In genomic region chr7:144908943-144909556, GRCh38 we compare ENCODE assay signal across 27 cellular contexts.
DNase-seq lines count a peak whose midpoint lies in the region; ATAC-seq and TF ChIP-seq lines count a peak whose summit lies in the region.
"Had no signal": no experiment of that assay in that cellular context is flagged by ENCODE, and none has a peak within 500 bp of the region (broad histone marks: within the 10 kb centered on the region; RNA-seq: fewer than 3 reads in every experiment).

No MANE protein-coding gene starts in this region.

- H3F3A ChIP-seq in neural progenitor cell (ENCODE audit: low read depth): no peaks in the 10 kb centered on the region

- H3K4me2 ChIP-seq in neural progenitor cell: no peak overlapping the region

- no peaks in the 10 kb centered on the region for H3K9me3 Mint-ChIP-seq in neural progenitor cell
- H3K9me3 Mint-ChIP-seq: activated naive CD8-positive, alpha-beta T cell treated with anti-CD3 and anti-CD28 coated beads for 36 hours; stimulated activated effector memory CD8-positive, alpha-beta T cell treated with anti-CD3 and anti-CD28 coated beads, Interleukin-12 subunit alpha, Interleukin-12 subunit beta, amount 100 ng/mL, for 72 hours had no signal

- H3K36me3 Mint-ChIP-seq in neural progenitor cell: no peaks in the 10 kb centered on the region
- H3K36me3 Mint-ChIP-seq: activated naive CD8-positive, alpha-beta T cell treated with anti-CD3 and anti-CD28 coated beads for 36 hours; stimulated activated effector memory CD8-positive, alpha-beta T cell treated with anti-CD3 and anti-CD28 coated beads, Interleukin-12 subunit alpha, Interleukin-12 subunit beta, amount 100 ng/mL, for 72 hours had no signal

- TF ChIP-seq CTCF in neural progenitor cell (IDR thresholded peaks at IDR 0.05): no peak
- no peak for TF ChIP-seq CTCF in esophagus squamous epithelium (IDR thresholded peaks at IDR 0.05)
- no peak for TF ChIP-seq CTCF in dorsolateral prefrontal cortex (IDR thresholded peaks at IDR 0.05 in 54 of 56, conservative IDR thresholded peaks at IDR 0.05 in 2 of 56; ENCODE audit: low read depth in 1 of 56, partially characterized antibody in 56 of 56)

- WGBS in esophagus squamous epithelium, 2 donors: 63 to 64% methylated on average over 4 of the region's 4 CpGs

- no peaks in the 10 kb centered on the region for H3K79me2 ChIP-seq in neural progenitor cell (ENCODE audit: low read depth)

- H3K4me3 Mint-ChIP-seq in neural progenitor cell: no peak overlapping the region
- H3K4me3 Mint-ChIP-seq: activated CD8-positive, alpha-beta T cell treated with anti-CD3 and anti-CD28 coated beads, Interleukin-2, amount 10 ng/mL, durations not matched to agents 7 days and 5 days; activated naive CD8-positive, alpha-beta T cell treated with anti-CD3 and anti-CD28 coated beads for 36 hours; stimulated activated effector memory CD8-positive, alpha-beta T cell treated with anti-CD3 and anti-CD28 coated beads, Interleukin-12 subunit alpha, Interleukin-12 subunit beta, amount 100 ng/mL, for 72 hours had no signal

- H3K4me1 Mint-ChIP-seq in neural progenitor cell: peaks cover 29% of the 10 kb centered on the region

- ATAC-seq in GM18498 (IDR thresholded peaks at IDR 0.05; ENCODE audit: unreplicated experiment): peak; percentile 18
- peak; percentile 10 for ATAC-seq in HG02885 (IDR thresholded peaks at IDR 0.05; ENCODE audit: poor library complexity, unreplicated experiment)
- no peak for ATAC-seq in HG03159 (IDR thresholded peaks at IDR 0.05; ENCODE audit: unreplicated experiment)
- ATAC-seq: activated CD8-positive, alpha-beta T cell treated with anti-CD3 and anti-CD28 coated beads, Interleukin-2, amount 10 ng/mL, durations not matched to agents 7 days and 5 days; left cardiac atrium; stimulated activated effector memory CD8-positive, alpha-beta T cell treated with anti-CD3 and anti-CD28 coated beads, Interleukin-12 subunit alpha, Interleukin-12 subunit beta, amount 100 ng/mL, for 72 hours had no signal

- no peak for TF ChIP-seq POLR2A in esophagus squamous epithelium (IDR thresholded peaks at IDR 0.05)

- no peaks in the 10 kb centered on the region for H3K27me3 Mint-ChIP-seq in neural progenitor cell (ENCODE audit: insufficient read depth, low read depth)
- H3K27me3 Mint-ChIP-seq: activated naive CD8-positive, alpha-beta T cell treated with anti-CD3 and anti-CD28 coated beads for 36 hours had no signal

- peak overlapping the region; percentile 35 for H3K27ac Mint-ChIP-seq in neural progenitor cell
- H3K27ac Mint-ChIP-seq: activated CD8-positive, alpha-beta T cell treated with anti-CD3 and anti-CD28 coated beads, Interleukin-2, amount 10 ng/mL, durations not matched to agents 7 days and 5 days; activated naive CD8-positive, alpha-beta T cell treated with anti-CD3 and anti-CD28 coated beads for 36 hours had no signal

- H3K27ac ChIP-seq in neural progenitor cell: no peak overlapping the region
- no peak overlapping the region for H3K27ac ChIP-seq in esophagus squamous epithelium
- H3K27ac ChIP-seq in dorsolateral prefrontal cortex: no peak overlapping the region
- H3K27ac ChIP-seq: SJSA1 had no signal

- H3K9me3 ChIP-seq in neural progenitor cell (ENCODE audit: low read depth): no peaks in the 10 kb centered on the region
- H3K9me3 ChIP-seq in esophagus squamous epithelium: no peaks in the 10 kb centered on the region
- H3K9me3 ChIP-seq: BE2C, SJSA1 had no signal

- peak; percentile 54 for DNase-seq in ecto neural progenitor cell (ENCODE audit: low spot score)
- peak; percentile 32 for DNase-seq in neural progenitor cell (ENCODE audit: low spot score)
- no peak for DNase-seq in NCI-H526 treated with DMSO at 0.1 percent for 48 hours (lab: John Stamatoyannopoulos, UW)
- DNase-seq in esophagus squamous epithelium (lab: John Stamatoyannopoulos, UW): no peak
- no peak for DNase-seq in dorsolateral prefrontal cortex
- DNase-seq: activated CD4-positive, CD25-positive, alpha-beta regulatory T cell treated with anti-CD3 and anti-CD28 coated beads, Interleukin-2, amount 50 U/mL, for 72 hours; activated CD8-positive, alpha-beta T cell treated with anti-CD3 and anti-CD28 coated beads, Interleukin-2, amount 10 ng/mL, durations not matched to agents 7 days and 5 days; activated effector memory CD4-positive, alpha-beta T cell treated with Interleukin-2 at 50 U/mL for 16 hours; activated naive CD8-positive, alpha-beta T cell treated with anti-CD3 and anti-CD28 coated beads for 36 hours; activated T-cell treated with anti-CD3 and anti-CD28 coated beads for 4 hours; BE2C; central memory CD4-positive, alpha-beta T cell; dermis blood vessel endothelial cell; DND-41; left cardiac atrium; mesenchymal stem cell; NCI-H2029; NCI-H446; NK-92 treated with Interleukin-12 subunit alpha and Interleukin-12 subunit beta, amount 100 ng/mL, for 24 hours; occipital lobe; substantia nigra; T-helper 1 cell had no signal

- H3K36me3 ChIP-seq in neural progenitor cell (no peaks in the 10 kb centered on the region), esophagus squamous epithelium (no peaks in the 10 kb centered on the region)
- H3K36me3 ChIP-seq: BE2C, SJSA1 had no signal

- no peak overlapping the region for H2AFZ ChIP-seq in neural progenitor cell (replicated peaks)

- H4K20me1 ChIP-seq in neural progenitor cell (ENCODE audit: low read depth): no peaks in the 10 kb centered on the region

- H3K4me3 ChIP-seq in neural progenitor cell (no peak overlapping the region), esophagus squamous epithelium (no peak overlapping the region), dorsolateral prefrontal cortex (no peak overlapping the region)
- H3K4me3 ChIP-seq: SJSA1 had no signal

- H3K4me1 ChIP-seq in neural progenitor cell: peaks cover 18% of the 10 kb centered on the region
- no peaks in the 10 kb centered on the region for H3K4me1 ChIP-seq in esophagus squamous epithelium
- H3K4me1 ChIP-seq: BE2C, SJSA1 had no signal

- H3K9ac ChIP-seq in neural progenitor cell: no peak overlapping the region

- intact Hi-C loops in esophagus squamous epithelium (cut with DNase I): no loop called here
- intact Hi-C loops in dorsolateral prefrontal cortex (cut with DNase I): no loop called here

- H3K27me3 ChIP-seq in neural progenitor cell (no peaks in the 10 kb centered on the region), esophagus squamous epithelium (no peaks in the 10 kb centered on the region), dorsolateral prefrontal cortex (peaks cover 0 to 5% (median 0%) of the 10 kb centered on the region in 45 donors)
- H3K27me3 ChIP-seq: BE2C, SJSA1 had no signal

Comparison
In these comparisons a context has a peak if more than half of its experiments do, and no peak if none do; other contexts are left out.
1. DNase-seq: peak in ecto neural progenitor cell (single experiment) and neural progenitor cell (single experiment); none in NCI-H526 treated with DMSO at 0.1 percent for 48 hours (single experiment), esophagus squamous epithelium (single experiment) and dorsolateral prefrontal cortex (0 of 10).